Comparison of ENCODE assay signal across 1 cellular context in the genomic region with DNA sequence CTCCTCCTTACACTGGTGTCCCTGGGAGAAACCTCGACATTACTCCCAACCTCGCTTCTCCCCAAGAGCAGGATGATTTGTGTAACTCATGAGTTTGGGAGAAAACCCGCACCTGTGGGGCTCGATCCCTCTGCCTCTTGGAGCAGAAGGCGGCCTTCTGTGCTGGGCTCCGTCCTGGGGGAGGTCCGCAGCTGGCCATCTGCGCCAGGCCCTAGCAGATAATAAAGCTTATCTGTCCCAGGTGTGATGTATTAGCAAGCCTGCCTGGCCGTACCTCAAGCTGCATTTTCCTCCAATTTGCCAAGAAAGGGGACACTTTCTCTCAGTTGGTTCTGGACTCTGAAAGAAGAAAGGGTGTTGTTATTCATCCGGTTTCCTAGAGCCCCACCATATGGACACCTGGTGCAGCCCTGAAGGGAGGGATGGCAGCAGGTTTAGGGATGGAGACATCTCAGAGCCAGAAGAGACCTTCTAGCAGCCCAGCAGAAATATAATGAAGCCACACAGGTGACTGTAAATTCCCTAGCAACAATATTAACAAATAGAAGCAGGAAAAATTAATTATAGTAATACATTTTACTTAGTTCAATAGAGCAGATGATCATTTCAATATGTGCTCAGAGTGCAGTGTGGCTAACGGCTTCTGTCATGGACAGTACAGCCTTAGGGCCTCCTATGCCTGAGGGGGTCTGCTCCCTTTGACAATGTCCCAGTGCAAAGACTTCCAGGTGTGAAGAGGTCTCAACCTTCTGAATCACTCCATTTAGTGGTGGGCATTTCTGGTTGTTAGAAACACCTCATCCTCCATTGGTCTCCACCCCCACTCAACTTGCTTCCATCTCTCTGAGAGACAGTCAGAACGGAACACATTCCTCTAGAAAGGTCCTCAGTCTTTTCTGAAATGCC.
TF ChIP-seq lines count a peak whose summit lies in the region.

No MANE protein-coding gene starts in this region.

TF ChIP-seq in K562, 482 proteins besides CTCF, POLR2A, EP300 and RAD21 (continued from another document and continues in another):
- TF ChIP-seq, protein P1, sequence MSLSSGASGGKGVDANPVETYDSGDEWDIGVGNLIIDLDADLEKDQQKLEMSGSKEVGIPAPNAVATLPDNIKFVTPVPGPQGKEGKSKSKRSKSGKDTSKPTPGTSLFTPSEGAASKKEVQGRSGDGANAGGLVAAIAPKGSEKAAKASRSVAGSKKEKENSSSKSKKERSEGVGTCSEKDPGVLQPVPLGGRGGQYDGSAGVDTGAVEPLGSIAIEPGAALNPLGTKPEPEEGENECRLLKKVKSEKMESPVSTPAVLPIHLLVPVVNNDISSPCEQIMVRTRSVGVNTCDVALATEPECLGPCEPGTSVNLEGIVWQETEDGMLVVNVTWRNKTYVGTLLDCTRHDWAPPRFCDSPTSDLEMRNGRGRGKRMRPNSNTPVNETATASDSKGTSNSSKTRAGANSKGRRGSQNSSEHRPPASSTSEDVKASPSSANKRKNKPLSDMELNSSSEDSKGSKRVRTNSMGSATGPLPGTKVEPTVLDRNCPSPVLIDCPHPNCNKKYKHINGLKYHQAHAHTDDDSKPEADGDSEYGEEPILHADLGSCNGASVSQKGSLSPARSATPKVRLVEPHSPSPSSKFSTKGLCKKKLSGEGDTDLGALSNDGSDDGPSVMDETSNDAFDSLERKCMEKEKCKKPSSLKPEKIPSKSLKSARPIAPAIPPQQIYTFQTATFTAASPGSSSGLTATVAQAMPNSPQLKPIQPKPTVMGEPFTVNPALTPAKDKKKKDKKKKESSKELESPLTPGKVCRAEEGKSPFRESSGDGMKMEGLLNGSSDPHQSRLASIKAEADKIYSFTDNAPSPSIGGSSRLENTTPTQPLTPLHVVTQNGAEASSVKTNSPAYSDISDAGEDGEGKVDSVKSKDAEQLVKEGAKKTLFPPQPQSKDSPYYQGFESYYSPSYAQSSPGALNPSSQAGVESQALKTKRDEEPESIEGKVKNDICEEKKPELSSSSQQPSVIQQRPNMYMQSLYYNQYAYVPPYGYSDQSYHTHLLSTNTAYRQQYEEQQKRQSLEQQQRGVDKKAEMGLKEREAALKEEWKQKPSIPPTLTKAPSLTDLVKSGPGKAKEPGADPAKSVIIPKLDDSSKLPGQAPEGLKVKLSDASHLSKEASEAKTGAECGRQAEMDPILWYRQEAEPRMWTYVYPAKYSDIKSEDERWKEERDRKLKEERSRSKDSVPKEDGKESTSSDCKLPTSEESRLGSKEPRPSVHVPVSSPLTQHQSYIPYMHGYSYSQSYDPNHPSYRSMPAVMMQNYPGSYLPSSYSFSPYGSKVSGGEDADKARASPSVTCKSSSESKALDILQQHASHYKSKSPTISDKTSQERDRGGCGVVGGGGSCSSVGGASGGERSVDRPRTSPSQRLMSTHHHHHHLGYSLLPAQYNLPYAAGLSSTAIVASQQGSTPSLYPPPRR (CRISPR knock-in tag; IDR thresholded peaks at IDR 0.05; ENCODE audit: borderline replicate concordance) = no peak
- TF ChIP-seq KLF16 (IDR thresholded peaks at IDR 0.05) = peak; percentile 93
- no peak for TF ChIP-seq ZNF431 (CRISPR knock-in tag; IDR thresholded peaks at IDR 0.05)
- no peak for TF ChIP-seq TGIF2 (CRISPR knock-in tag; IDR thresholded peaks at IDR 0.05)
- TF ChIP-seq SP1 (CRISPR knock-in tag; IDR thresholded peaks at IDR 0.05) = no peak
- TF ChIP-seq JUND (IDR thresholded peaks at IDR 0.05; ENCODE audit: borderline replicate concordance, low read depth, low read length) = peak; percentile 7; the same call in 1 of the 2 replicates
- no peak; the same call in 2 of the 3 replicates for TF ChIP-seq JUND (tag; IDR thresholded peaks at IDR 0.05; ENCODE audit: borderline replicate concordance, low read depth, low read length)
- no peak for TF ChIP-seq SAFB2 (IDR thresholded peaks at IDR 0.05; ENCODE audit: borderline replicate concordance, low read depth, low read length, severe bottlenecking)
- TF ChIP-seq GABPB2 (CRISPR knock-in tag; conservative IDR thresholded peaks at IDR 0.05) = no peak
- TF ChIP-seq ZSCAN29 (IDR thresholded peaks at IDR 0.05) = no peak
- no peak for TF ChIP-seq ARHGAP35 (IDR thresholded peaks at IDR 0.05; ENCODE audit: partially characterized antibody)
- TF ChIP-seq BDP1 (IDR thresholded peaks at IDR 0.05; ENCODE audit: insufficient read depth, insufficient read length) = no peak
- no peak for TF ChIP-seq CBX1 (IDR thresholded peaks at IDR 0.05; ENCODE audit: low read depth)
- no peak for TF ChIP-seq PCBP1 (IDR thresholded peaks at IDR 0.05; ENCODE audit: low read depth, low read length, poor library complexity, severe bottlenecking)
- no peak for TF ChIP-seq ZNF146 (CRISPR knock-in tag; IDR thresholded peaks at IDR 0.05; ENCODE audit: unreplicated experiment)
- TF ChIP-seq, protein P2, sequence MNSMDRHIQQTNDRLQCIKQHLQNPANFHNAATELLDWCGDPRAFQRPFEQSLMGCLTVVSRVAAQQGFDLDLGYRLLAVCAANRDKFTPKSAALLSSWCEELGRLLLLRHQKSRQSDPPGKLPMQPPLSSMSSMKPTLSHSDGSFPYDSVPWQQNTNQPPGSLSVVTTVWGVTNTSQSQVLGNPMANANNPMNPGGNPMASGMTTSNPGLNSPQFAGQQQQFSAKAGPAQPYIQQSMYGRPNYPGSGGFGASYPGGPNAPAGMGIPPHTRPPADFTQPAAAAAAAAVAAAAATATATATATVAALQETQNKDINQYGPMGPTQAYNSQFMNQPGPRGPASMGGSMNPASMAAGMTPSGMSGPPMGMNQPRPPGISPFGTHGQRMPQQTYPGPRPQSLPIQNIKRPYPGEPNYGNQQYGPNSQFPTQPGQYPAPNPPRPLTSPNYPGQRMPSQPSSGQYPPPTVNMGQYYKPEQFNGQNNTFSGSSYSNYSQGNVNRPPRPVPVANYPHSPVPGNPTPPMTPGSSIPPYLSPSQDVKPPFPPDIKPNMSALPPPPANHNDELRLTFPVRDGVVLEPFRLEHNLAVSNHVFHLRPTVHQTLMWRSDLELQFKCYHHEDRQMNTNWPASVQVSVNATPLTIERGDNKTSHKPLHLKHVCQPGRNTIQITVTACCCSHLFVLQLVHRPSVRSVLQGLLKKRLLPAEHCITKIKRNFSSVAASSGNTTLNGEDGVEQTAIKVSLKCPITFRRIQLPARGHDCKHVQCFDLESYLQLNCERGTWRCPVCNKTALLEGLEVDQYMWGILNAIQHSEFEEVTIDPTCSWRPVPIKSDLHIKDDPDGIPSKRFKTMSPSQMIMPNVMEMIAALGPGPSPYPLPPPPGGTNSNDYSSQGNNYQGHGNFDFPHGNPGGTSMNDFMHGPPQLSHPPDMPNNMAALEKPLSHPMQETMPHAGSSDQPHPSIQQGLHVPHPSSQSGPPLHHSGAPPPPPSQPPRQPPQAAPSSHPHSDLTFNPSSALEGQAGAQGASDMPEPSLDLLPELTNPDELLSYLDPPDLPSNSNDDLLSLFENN (IDR thresholded peaks at IDR 0.05; ENCODE audit: low read depth in 2 of 2, low read length in 2 of 2) = no peak
- TF ChIP-seq KHSRP (IDR thresholded peaks at IDR 0.05) = no peak
- TF ChIP-seq ZNF830 (CRISPR knock-in tag; IDR thresholded peaks at IDR 0.05) = no peak
- TF ChIP-seq NFXL1 (CRISPR knock-in tag; IDR thresholded peaks at IDR 0.05) = no peak
- no peak for TF ChIP-seq ASH1L (IDR thresholded peaks at IDR 0.05; ENCODE audit: borderline replicate concordance, low read depth, partially characterized antibody)
- no peak for TF ChIP-seq ZNF274 (IDR thresholded peaks at IDR 0.05; ENCODE audit: borderline replicate concordance, low read depth, low read length)
- TF ChIP-seq, protein P3, sequence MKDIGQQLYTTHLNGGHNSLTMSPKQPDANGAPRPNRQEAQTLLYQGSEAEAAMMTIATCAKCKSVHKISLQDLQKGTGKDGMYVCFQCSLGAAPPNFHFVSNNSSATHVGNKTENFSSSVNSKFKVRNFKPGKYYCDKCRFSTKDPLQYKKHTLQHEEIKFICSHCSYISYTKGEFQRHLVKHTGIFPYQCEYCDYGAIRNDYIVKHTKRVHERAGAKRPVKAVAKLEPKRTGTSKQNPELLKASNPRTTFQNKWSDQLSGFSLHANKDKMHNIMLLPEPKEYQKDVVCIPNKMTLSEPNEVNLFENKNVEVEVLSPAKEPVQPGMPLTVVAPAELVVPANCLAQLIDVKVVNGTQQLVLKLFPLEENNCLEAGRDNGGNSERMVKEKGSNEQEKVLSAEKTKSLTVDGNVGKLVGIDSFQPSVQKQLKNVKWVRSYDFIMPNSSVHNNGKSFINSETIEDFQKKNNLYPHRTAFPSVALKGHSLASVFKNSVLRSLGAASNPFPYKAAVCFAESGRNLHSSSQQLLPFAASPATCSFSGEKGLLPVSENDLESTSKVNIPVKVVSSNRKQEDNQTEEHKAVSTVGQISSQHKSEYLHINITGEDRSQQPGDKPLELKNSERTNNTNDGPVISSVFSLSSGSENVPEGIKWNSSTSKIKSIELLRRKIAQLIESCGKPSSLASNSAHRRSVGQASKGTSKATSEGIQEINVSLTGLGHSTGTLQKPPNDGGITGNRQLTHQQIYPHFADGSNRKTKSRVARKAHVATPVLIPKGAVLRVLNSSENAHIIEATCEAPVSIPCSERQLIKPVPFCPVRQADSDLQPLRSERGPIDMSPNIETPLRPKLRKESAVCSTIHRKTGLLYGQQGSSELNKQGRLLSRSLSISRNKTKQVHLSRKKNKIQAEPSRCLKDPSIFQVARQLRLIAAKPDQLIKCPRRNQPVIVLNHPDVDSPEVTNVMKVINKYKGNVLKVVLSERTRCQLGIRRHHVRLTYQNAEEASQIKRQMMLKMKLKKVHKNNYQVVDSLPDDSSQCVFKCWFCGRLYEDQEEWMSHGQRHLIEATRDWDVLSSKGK (CRISPR knock-in tag; IDR thresholded peaks at IDR 0.05) = no peak
- no peak for TF ChIP-seq U2AF2 (optimal IDR thresholded peaks at IDR 0.05; ENCODE audit: low read depth, low read length)
- peak in 1 of 2 experiments; percentile 15; a peak in 1 of 4 replicates for TF ChIP-seq FOXA3 (CRISPR knock-in tag; conservative IDR thresholded peaks at IDR 0.05 in 1 of 2, IDR thresholded peaks at IDR 0.05 in 1 of 2)
- TF ChIP-seq NEUROD1 (IDR thresholded peaks at IDR 0.05; ENCODE audit: borderline replicate concordance, low read depth, low read length, partially characterized antibody) = no peak
- TF ChIP-seq, protein P4, sequence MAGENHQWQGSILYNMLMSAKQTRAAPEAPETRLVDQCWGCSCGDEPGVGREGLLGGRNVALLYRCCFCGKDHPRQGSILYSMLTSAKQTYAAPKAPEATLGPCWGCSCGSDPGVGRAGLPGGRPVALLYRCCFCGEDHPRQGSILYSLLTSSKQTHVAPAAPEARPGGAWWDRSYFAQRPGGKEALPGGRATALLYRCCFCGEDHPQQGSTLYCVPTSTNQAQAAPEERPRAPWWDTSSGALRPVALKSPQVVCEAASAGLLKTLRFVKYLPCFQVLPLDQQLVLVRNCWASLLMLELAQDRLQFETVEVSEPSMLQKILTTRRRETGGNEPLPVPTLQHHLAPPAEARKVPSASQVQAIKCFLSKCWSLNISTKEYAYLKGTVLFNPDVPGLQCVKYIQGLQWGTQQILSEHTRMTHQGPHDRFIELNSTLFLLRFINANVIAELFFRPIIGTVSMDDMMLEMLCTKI (IDR thresholded peaks at IDR 0.05; ENCODE audit: partially characterized antibody) = no peak
- TF ChIP-seq ZNF133 (CRISPR knock-in tag; IDR thresholded peaks at IDR 0.05) = no peak
- TF ChIP-seq NFYB (IDR thresholded peaks at IDR 0.05; ENCODE audit: extremely low read depth, insufficient read length) = no peak
- TF ChIP-seq CBFB (CRISPR knock-in tag; IDR thresholded peaks at IDR 0.05) = no peak
- no peak for TF ChIP-seq TEAD2 (tag; IDR thresholded peaks at IDR 0.05)
- TF ChIP-seq, protein P5, sequence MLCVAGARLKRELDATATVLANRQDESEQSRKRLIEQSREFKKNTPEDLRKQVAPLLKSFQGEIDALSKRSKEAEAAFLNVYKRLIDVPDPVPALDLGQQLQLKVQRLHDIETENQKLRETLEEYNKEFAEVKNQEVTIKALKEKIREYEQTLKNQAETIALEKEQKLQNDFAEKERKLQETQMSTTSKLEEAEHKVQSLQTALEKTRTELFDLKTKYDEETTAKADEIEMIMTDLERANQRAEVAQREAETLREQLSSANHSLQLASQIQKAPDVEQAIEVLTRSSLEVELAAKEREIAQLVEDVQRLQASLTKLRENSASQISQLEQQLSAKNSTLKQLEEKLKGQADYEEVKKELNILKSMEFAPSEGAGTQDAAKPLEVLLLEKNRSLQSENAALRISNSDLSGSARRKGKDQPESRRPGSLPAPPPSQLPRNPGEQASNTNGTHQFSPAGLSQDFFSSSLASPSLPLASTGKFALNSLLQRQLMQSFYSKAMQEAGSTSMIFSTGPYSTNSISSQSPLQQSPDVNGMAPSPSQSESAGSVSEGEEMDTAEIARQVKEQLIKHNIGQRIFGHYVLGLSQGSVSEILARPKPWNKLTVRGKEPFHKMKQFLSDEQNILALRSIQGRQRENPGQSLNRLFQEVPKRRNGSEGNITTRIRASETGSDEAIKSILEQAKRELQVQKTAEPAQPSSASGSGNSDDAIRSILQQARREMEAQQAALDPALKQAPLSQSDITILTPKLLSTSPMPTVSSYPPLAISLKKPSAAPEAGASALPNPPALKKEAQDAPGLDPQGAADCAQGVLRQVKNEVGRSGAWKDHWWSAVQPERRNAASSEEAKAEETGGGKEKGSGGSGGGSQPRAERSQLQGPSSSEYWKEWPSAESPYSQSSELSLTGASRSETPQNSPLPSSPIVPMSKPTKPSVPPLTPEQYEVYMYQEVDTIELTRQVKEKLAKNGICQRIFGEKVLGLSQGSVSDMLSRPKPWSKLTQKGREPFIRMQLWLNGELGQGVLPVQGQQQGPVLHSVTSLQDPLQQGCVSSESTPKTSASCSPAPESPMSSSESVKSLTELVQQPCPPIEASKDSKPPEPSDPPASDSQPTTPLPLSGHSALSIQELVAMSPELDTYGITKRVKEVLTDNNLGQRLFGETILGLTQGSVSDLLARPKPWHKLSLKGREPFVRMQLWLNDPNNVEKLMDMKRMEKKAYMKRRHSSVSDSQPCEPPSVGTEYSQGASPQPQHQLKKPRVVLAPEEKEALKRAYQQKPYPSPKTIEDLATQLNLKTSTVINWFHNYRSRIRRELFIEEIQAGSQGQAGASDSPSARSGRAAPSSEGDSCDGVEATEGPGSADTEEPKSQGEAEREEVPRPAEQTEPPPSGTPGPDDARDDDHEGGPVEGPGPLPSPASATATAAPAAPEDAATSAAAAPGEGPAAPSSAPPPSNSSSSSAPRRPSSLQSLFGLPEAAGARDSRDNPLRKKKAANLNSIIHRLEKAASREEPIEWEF (CRISPR knock-in tag; IDR thresholded peaks at IDR 0.05) = no peak
- TF ChIP-seq, protein P6, sequence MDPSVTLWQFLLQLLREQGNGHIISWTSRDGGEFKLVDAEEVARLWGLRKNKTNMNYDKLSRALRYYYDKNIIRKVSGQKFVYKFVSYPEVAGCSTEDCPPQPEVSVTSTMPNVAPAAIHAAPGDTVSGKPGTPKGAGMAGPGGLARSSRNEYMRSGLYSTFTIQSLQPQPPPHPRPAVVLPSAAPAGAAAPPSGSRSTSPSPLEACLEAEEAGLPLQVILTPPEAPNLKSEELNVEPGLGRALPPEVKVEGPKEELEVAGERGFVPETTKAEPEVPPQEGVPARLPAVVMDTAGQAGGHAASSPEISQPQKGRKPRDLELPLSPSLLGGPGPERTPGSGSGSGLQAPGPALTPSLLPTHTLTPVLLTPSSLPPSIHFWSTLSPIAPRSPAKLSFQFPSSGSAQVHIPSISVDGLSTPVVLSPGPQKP (CRISPR knock-in tag; IDR thresholded peaks at IDR 0.05) = no peak
- no peak for TF ChIP-seq DACH1 (IDR thresholded peaks at IDR 0.05; ENCODE audit: partially characterized antibody)
